1 cellular context compared by ENCODE assay signal in the genomic region with DNA sequence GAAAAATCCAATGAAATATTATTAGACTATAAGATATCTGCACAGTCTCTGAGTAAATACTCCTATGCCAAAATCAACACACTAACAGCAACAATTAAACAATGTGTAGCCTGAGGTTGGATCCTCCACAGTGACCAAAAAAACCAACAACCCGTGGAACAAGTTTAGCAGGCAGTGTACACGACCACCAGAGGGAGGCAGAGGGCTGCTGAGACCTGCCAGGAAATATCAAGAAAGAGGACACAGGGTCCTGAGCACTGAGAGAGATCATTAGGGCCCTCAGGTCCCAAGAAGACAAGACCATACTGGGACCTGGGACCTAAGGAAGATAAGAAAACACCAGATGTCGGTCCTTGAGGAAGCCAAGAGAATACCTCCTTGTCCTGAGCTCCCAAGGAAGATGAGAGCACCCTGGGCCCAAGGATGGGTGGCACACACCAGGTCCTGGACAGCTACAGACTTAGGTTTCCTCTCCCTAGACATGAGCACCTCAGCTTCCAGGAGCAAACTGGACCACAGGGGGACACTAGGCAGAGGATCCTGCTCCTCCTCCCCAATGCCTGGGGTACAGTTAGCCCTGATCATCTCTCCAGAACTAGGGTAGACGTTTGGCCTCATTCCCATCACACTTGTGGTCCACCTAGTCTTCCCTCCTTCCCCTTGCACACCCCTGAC.
TF ChIP-seq lines count a peak whose summit lies in the region.

No MANE protein-coding gene starts in this region.

TF ChIP-seq in K562, 482 proteins besides CTCF, POLR2A, EP300 and RAD21 (continued from another document and continues in another):
- TF ChIP-seq, protein P1, sequence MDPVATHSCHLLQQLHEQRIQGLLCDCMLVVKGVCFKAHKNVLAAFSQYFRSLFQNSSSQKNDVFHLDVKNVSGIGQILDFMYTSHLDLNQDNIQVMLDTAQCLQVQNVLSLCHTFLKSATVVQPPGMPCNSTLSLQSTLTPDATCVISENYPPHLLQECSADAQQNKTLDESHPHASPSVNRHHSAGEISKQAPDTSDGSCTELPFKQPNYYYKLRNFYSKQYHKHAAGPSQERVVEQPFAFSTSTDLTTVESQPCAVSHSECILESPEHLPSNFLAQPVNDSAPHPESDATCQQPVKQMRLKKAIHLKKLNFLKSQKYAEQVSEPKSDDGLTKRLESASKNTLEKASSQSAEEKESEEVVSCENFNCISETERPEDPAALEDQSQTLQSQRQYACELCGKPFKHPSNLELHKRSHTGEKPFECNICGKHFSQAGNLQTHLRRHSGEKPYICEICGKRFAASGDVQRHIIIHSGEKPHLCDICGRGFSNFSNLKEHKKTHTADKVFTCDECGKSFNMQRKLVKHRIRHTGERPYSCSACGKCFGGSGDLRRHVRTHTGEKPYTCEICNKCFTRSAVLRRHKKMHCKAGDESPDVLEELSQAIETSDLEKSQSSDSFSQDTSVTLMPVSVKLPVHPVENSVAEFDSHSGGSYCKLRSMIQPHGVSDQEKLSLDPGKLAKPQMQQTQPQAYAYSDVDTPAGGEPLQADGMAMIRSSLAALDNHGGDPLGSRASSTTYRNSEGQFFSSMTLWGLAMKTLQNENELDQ (CRISPR knock-in tag; IDR thresholded peaks at IDR 0.05; ENCODE audit: borderline replicate concordance) = 0 out of 2 replicates have a peak, but pooled peaks have one; percentile 18
- TF ChIP-seq BRCA1 (IDR thresholded peaks at IDR 0.05) (no peak), BRCA1 (CRISPR knock-in tag; IDR thresholded peaks at IDR 0.05) (peak; percentile 84), MAZ (CRISPR knock-in tag; conservative IDR thresholded peaks at IDR 0.05 in 1 of 2, IDR thresholded peaks at IDR 0.05 in 1 of 2) (0 out of 4 replicates have a peak, but pooled peaks of 1 of the 2 experiments have one; percentile 25), ZNF57 (CRISPR knock-in tag; IDR thresholded peaks at IDR 0.05) (no peak), SRSF7 (optimal IDR thresholded peaks at IDR 0.05; ENCODE audit: low read depth, low read length) (no peak), U2AF2 (optimal IDR thresholded peaks at IDR 0.05; ENCODE audit: low read depth, low read length) (no peak), HNRNPLL (IDR thresholded peaks at IDR 0.05; ENCODE audit: low read depth, low read length, poor library complexity, severe bottlenecking) (no peak), FOXK2 (conservative IDR thresholded peaks at IDR 0.05 in 1 of 2, IDR thresholded peaks at IDR 0.05 in 1 of 2; ENCODE audit: low read depth in 2 of 2) (0 out of 4 replicates have a peak, but pooled peaks of 1 of the 2 experiments have one; percentile 12), SMAD4 (CRISPR knock-in tag; conservative IDR thresholded peaks at IDR 0.05) (no peak; the same call in 1 of the 2 replicates), CBFB (CRISPR knock-in tag; IDR thresholded peaks at IDR 0.05) (no peak), POLR3A (IDR thresholded peaks at IDR 0.05; ENCODE audit: borderline replicate concordance, extremely low read depth, insufficient read depth, insufficient read length) (no peak), ZNF384 (IDR thresholded peaks at IDR 0.05; ENCODE audit: low read depth, low read length) (peak; percentile 53; the same call in 1 of the 2 replicates), CC2D1A (IDR thresholded peaks at IDR 0.05) (0 out of 2 replicates have a peak, but pooled peaks have one; percentile 31), XRCC5 (IDR thresholded peaks at IDR 0.05; ENCODE audit: low read depth, low read length) (no peak), MTA2 (IDR thresholded peaks at IDR 0.05; ENCODE audit: low read depth) (no peak)
- TF ChIP-seq, protein P2, sequence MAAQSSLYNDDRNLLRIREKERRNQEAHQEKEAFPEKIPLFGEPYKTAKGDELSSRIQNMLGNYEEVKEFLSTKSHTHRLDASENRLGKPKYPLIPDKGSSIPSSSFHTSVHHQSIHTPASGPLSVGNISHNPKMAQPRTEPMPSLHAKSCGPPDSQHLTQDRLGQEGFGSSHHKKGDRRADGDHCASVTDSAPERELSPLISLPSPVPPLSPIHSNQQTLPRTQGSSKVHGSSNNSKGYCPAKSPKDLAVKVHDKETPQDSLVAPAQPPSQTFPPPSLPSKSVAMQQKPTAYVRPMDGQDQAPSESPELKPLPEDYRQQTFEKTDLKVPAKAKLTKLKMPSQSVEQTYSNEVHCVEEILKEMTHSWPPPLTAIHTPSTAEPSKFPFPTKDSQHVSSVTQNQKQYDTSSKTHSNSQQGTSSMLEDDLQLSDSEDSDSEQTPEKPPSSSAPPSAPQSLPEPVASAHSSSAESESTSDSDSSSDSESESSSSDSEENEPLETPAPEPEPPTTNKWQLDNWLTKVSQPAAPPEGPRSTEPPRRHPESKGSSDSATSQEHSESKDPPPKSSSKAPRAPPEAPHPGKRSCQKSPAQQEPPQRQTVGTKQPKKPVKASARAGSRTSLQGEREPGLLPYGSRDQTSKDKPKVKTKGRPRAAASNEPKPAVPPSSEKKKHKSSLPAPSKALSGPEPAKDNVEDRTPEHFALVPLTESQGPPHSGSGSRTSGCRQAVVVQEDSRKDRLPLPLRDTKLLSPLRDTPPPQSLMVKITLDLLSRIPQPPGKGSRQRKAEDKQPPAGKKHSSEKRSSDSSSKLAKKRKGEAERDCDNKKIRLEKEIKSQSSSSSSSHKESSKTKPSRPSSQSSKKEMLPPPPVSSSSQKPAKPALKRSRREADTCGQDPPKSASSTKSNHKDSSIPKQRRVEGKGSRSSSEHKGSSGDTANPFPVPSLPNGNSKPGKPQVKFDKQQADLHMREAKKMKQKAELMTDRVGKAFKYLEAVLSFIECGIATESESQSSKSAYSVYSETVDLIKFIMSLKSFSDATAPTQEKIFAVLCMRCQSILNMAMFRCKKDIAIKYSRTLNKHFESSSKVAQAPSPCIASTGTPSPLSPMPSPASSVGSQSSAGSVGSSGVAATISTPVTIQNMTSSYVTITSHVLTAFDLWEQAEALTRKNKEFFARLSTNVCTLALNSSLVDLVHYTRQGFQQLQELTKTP (IDR thresholded peaks at IDR 0.05; ENCODE audit: low read depth in 1 of 2, partially characterized antibody in 2 of 2) = peak in 1 of 2 experiments; percentile 41
- TF ChIP-seq, protein P3, sequence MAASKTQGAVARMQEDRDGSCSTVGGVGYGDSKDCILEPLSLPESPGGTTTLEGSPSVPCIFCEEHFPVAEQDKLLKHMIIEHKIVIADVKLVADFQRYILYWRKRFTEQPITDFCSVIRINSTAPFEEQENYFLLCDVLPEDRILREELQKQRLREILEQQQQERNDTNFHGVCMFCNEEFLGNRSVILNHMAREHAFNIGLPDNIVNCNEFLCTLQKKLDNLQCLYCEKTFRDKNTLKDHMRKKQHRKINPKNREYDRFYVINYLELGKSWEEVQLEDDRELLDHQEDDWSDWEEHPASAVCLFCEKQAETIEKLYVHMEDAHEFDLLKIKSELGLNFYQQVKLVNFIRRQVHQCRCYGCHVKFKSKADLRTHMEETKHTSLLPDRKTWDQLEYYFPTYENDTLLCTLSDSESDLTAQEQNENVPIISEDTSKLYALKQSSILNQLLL (CRISPR knock-in tag; IDR thresholded peaks at IDR 0.05; ENCODE audit: borderline replicate concordance) = no peak
- TF ChIP-seq, protein P4, sequence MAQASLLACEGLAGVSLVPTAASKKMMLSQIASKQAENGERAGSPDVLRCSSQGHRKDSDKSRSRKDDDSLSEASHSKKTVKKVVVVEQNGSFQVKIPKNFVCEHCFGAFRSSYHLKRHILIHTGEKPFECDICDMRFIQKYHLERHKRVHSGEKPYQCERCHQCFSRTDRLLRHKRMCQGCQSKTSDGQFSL (CRISPR knock-in tag; IDR thresholded peaks at IDR 0.05) = no peak
- TF ChIP-seq, protein P4 (tag; IDR thresholded peaks at IDR 0.05) = no peak
- TF ChIP-seq, protein P5, sequence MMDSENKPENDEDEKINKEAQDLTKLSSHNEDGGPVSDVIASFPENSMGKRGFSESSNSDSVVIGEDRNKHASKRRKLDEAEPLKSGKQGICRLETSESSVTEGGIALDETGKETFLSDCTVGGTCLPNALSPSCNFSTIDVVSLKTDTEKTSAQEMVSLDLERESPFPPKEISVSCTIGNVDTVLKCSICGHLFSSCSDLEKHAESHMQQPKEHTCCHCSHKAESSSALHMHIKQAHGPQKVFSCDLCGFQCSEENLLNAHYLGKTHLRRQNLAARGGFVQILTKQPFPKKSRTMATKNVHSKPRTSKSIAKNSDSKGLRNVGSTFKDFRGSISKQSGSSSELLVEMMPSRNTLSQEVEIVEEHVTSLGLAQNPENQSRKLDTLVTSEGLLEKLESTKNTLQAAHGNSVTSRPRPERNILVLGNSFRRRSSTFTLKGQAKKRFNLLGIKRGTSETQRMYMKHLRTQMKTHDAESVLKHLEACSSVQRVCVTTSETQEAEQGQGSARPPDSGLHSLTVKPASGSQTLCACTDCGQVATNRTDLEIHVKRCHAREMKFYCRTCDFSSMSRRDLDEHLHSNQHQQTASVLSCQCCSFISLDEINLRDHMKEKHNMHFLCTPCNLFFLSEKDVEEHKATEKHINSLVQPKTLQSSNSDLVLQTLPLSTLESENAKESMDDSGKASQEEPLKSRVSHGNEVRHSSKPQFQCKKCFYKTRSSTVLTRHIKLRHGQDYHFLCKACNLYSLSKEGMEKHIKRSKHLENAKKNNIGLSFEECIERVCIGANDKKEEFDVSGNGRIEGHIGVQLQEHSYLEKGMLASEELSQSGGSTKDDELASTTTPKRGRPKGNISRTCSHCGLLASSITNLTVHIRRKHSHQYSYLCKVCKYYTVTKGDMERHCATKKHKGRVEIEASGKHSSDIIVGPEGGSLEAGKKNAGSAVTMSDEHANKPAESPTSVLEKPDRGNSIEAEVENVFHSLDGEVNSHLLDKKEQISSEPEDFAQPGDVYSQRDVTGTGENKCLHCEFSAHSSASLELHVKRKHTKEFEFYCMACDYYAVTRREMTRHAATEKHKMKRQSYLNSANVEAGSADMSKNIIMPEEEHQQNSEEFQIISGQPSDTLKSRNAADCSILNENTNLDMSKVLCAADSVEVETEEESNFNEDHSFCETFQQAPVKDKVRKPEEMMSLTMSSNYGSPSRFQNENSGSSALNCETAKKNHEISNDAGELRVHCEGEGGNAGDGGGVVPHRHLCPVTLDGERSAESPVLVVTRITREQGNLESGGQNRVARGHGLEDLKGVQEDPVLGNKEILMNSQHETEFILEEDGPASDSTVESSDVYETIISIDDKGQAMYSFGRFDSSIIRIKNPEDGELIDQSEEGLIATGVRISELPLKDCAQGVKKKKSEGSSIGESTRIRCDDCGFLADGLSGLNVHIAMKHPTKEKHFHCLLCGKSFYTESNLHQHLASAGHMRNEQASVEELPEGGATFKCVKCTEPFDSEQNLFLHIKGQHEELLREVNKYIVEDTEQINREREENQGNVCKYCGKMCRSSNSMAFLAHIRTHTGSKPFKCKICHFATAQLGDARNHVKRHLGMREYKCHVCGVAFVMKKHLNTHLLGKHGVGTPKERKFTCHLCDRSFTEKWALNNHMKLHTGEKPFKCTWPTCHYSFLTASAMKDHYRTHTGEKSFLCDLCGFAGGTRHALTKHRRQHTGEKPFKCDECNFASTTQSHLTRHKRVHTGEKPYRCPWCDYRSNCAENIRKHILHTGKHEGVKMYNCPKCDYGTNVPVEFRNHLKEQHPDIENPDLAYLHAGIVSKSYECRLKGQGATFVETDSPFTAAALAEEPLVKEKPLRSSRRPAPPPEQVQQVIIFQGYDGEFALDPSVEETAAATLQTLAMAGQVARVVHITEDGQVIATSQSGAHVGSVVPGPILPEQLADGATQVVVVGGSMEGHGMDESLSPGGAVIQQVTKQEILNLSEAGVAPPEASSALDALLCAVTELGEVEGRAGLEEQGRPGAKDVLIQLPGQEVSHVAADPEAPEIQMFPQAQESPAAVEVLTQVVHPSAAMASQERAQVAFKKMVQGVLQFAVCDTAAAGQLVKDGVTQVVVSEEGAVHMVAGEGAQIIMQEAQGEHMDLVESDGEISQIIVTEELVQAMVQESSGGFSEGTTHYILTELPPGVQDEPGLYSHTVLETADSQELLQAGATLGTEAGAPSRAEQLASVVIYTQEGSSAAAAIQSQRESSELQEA (IDR thresholded peaks at IDR 0.05; ENCODE audit: low read depth) = 0 out of 2 replicates have a peak, but pooled peaks have one; percentile 30
- TF ChIP-seq, protein P6, sequence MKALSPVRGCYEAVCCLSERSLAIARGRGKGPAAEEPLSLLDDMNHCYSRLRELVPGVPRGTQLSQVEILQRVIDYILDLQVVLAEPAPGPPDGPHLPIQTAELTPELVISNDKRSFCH (CRISPR knock-in tag; IDR thresholded peaks at IDR 0.05) = no peak
- TF ChIP-seq, protein P6 (tag; IDR thresholded peaks at IDR 0.05) = 0 out of 2 replicates have a peak, but pooled peaks have one; percentile 47
